ENCODE assay signal across 8 cellular contexts in the genomic region with DNA sequence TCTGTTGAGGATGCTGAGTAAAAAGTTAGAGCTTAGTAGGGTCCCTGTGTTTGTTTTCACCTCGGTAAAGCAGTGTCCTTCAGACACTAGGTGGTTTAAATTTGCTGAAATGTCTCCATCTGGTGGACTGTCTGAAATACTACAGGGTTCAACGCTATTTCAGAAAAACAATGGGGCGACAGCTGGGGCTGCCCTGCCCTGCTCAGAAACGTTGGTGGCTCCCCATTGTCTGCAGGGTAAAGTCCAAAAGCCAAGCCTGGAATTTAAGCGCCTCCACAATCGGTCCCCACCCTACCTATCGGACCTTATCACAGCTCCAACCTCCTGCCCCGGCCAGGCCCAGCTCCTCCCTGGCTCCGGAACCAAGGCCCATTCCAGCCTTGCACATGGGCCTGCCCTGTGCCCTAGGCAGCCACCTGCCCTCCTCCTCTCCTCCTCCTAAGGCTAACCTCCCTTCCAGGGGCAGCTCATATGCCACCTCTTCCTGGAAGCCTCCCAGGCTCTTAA. TPM values are rescaled to one million over a fixed set of nuclear protein-coding genes. Genes with fewer than 3 reads are reported as not detected.
A peak's percentile ranks its signal among the peaks of the same experiment; 100 is the strongest.
DNase-seq lines count a peak whose midpoint lies in the region; ATAC-seq and TF ChIP-seq lines count a peak whose summit lies in the region.

No MANE protein-coding gene starts in this region.

- H3K9me3 Mint-ChIP-seq in activated T-helper 2 cell treated with anti-CD3 and anti-CD28 coated beads, Interferon-gamma antibody, Interleukin-2, Interleukin-4, amounts not matched to agents 10 μg/mL and 5 μg/mL and 100 μg/mL, durations not matched to agents 14 hours and 24 hours and 36 hours: no peaks in the 10 kb centered on the region

- H4K20me1 ChIP-seq in BLaER1 treated with 17β-estradiol and CSF1 and Interleukin-3, amounts not matched to agents 10 nM and 100 nM: no peaks in the 10 kb centered on the region

- intact Hi-C loops in activated T-helper 2 cell treated with anti-CD3 and anti-CD28 coated beads, Interferon-gamma antibody, Interleukin-2, Interleukin-4, amounts not matched to agents 10 μg/mL and 5 μg/mL and 100 μg/mL, durations not matched to agents 14 hours and 24 hours and 36 hours (cut with micrococcal nuclease): loop anchor here (1.0 to 5.0 kb wide), 6 partner anchors 58 to 345 kb away; partner anchors contain the start of gene PPARG
- intact Hi-C loops in ovary (cut with DNase I): loop anchor here (2.0 to 10.0 kb wide), 6 partner anchors 195 to 345 kb away; partner anchors contain the start of gene PPARG (in 1 of the 4)

- no peak overlapping the region for H3K4me3 Mint-ChIP-seq in activated T-helper 2 cell treated with anti-CD3 and anti-CD28 coated beads, Interferon-gamma antibody, Interleukin-2, Interleukin-4, amounts not matched to agents 10 μg/mL and 5 μg/mL and 100 μg/mL, durations not matched to agents 14 hours and 24 hours and 36 hours (ENCODE audit: low read depth)

- peak overlapping the region in 3 of 11 experiments; percentile 4 to 49 (median 28); a peak in 4 of 22 replicates for H3K4me2 ChIP-seq in BLaER1 treated with 17β-estradiol and CSF1 and Interleukin-3, amounts not matched to agents 10 nM and 100 nM

- no peaks in the 10 kb centered on the region for H3K36me3 Mint-ChIP-seq in activated T-helper 2 cell treated with anti-CD3 and anti-CD28 coated beads, Interferon-gamma antibody, Interleukin-2, Interleukin-4, amounts not matched to agents 10 μg/mL and 5 μg/mL and 100 μg/mL, durations not matched to agents 14 hours and 24 hours and 36 hours (ENCODE audit: low read depth)

- DNase-seq in NCI-H226 (peak; percentile 18), globus pallidus (ENCODE audit: low spot score) (peak; percentile 35), ovary (peak in 2 of 5 donors; percentile 24 to 43)
- peak; percentile 22 for DNase-seq in activated T-helper 2 cell treated with anti-CD3 and anti-CD28 coated beads, Interferon-gamma antibody, Interleukin-2, Interleukin-4, amounts not matched to agents 10 μg/mL and 5 μg/mL and 100 μg/mL, durations not matched to agents 14 hours and 24 hours and 36 hours (ENCODE audit: low spot score)

- no peaks in the 10 kb centered on the region for H3K27me3 ChIP-seq in BLaER1 treated with 17β-estradiol and CSF1 and Interleukin-3, amounts not matched to agents 10 nM and 100 nM
- no peaks in the 10 kb centered on the region for H3K27me3 ChIP-seq in ovary

- WGBS in ovary, 3 donors: 21 to 22% (median 21%) methylated on average over 9 of the region's 9 CpGs

- TF ChIP-seq CTCF in ovary (IDR thresholded peaks at IDR 0.05): peak; percentile 74 to 83 (median 80)

- no peak overlapping the region for H3K27ac Mint-ChIP-seq in activated T-helper 2 cell treated with anti-CD3 and anti-CD28 coated beads, Interferon-gamma antibody, Interleukin-2, Interleukin-4, amounts not matched to agents 10 μg/mL and 5 μg/mL and 100 μg/mL, durations not matched to agents 14 hours and 24 hours and 36 hours

- peaks cover 13 to 51% (median 20%) of the 10 kb centered on the region in 10 experiments for H3K4me1 ChIP-seq in BLaER1 treated with 17β-estradiol and CSF1 and Interleukin-3, amounts not matched to agents 10 nM and 100 nM
- H3K4me1 ChIP-seq in ovary (ENCODE audit: insufficient read depth): peaks cover 10% of the 10 kb centered on the region

- H3K4me1 Mint-ChIP-seq in activated T-helper 2 cell treated with anti-CD3 and anti-CD28 coated beads, Interferon-gamma antibody, Interleukin-2, Interleukin-4, amounts not matched to agents 10 μg/mL and 5 μg/mL and 100 μg/mL, durations not matched to agents 14 hours and 24 hours and 36 hours (ENCODE audit: low read depth): peaks cover 22% of the 10 kb centered on the region

- H3K9ac ChIP-seq in BLaER1 treated with 17β-estradiol and CSF1 and Interleukin-3, amounts not matched to agents 10 nM and 100 nM: peak overlapping the region in 10 of 11 experiments; percentile 3 to 42 (median 32); a peak in 10 of 22 replicates

- TF ChIP-seq EP300 in ovary (IDR thresholded peaks at IDR 0.05): no peak

- no peaks in the 10 kb centered on the region for H3K36me3 ChIP-seq in BLaER1 treated with 17β-estradiol and CSF1 and Interleukin-3, amounts not matched to agents 10 nM and 100 nM
- H3K36me3 ChIP-seq in ovary: no peaks in the 10 kb centered on the region

- no peak for TF ChIP-seq POLR2A in ovary (IDR thresholded peaks at IDR 0.05)

- H3K27me3 Mint-ChIP-seq in activated T-helper 2 cell treated with anti-CD3 and anti-CD28 coated beads, Interferon-gamma antibody, Interleukin-2, Interleukin-4, amounts not matched to agents 10 μg/mL and 5 μg/mL and 100 μg/mL, durations not matched to agents 14 hours and 24 hours and 36 hours (ENCODE audit: low read depth): no peaks in the 10 kb centered on the region

- H3K4me3 ChIP-seq in BLaER1 treated with 17β-estradiol and CSF1 and Interleukin-3, amounts not matched to agents 10 nM and 100 nM: no peak overlapping the region
- no peak overlapping the region for H3K4me3 ChIP-seq in ovary

- no peaks in the 10 kb centered on the region for H3K9me3 ChIP-seq in BLaER1 treated with 17β-estradiol and CSF1 and Interleukin-3, amounts not matched to agents 10 nM and 100 nM (replicated peaks in 1 of 11)
- H3K9me3 ChIP-seq in ovary: no peaks in the 10 kb centered on the region

- ATAC-seq in GM18868 (IDR thresholded peaks at IDR 0.05; ENCODE audit: unreplicated experiment): peak; percentile 23
- ATAC-seq in GM18517 (IDR thresholded peaks at IDR 0.05; ENCODE audit: unreplicated experiment): no peak
- ATAC-seq in GM21526 (IDR thresholded peaks at IDR 0.05; ENCODE audit: low FRiP score, unreplicated experiment): no peak

- H3K27ac ChIP-seq in BLaER1 treated with 17β-estradiol and CSF1 and Interleukin-3, amounts not matched to agents 10 nM and 100 nM: peak overlapping the region in 8 of 11 experiments; percentile 4 to 62 (median 40); a peak in 10 of 22 replicates
- H3K27ac ChIP-seq in ovary: no peak overlapping the region

RNA-seq across cellular contexts. Expression of gene TSEN2, which starts 4.3 kb away (rescaled TPM):
- 23.6 and 28.5 TPM in 2 replicates for total RNA-seq in activated T-helper 2 cell treated with anti-CD3 and anti-CD28 coated beads, Interferon-gamma antibody, Interleukin-2, Interleukin-4, amounts not matched to agents 10 μg/mL and 5 μg/mL and 100 μg/mL, durations not matched to agents 14 hours and 24 hours and 36 hours
- 10 to 100 TPM; 18.1 to 27.4 (median 23.5) TPM for total RNA-seq in ovary
- 10 to 100 TPM; 13.2 to 17.2 TPM for polyA plus RNA-seq in ovary

Comparison
In these comparisons a context has a peak if more than half of its experiments do, and no peak if none do; other contexts are left out.
1. H3K27ac ChIP-seq: peak in BLaER1 treated with 17β-estradiol and CSF1 and Interleukin-3, amounts not matched to agents 10 nM and 100 nM (8 of 11); none in ovary (0 of 2).